In genomic region chr1:226187380-226187779, GRCh38 we compare ENCODE assay signal across 10 cellular contexts. TPM values are rescaled to one million over a fixed set of nuclear protein-coding genes. Genes with fewer than 3 reads are reported as not detected.
A peak's percentile ranks its signal among the peaks of the same experiment; 100 is the strongest.
DNase-seq lines count a peak whose midpoint lies in the region; ATAC-seq and TF ChIP-seq lines count a peak whose summit lies in the region.
"Had no signal": no experiment of that assay in that cellular context is flagged by ENCODE, and none has a peak within 500 bp of the region (broad histone marks: within the 10 kb centered on the region; RNA-seq: fewer than 3 reads in every experiment).

No MANE protein-coding gene starts in this region.

- H3K79me2 ChIP-seq in fibroblast of lung (ENCODE audit: control insufficient read depth, insufficient read depth, low read length), result peaks cover 46% of the 10 kb centered on the region

- no peaks in the 10 kb centered on the region for H3K36me3 ChIP-seq in RWPE2 (ENCODE audit: low read depth)
- H3K36me3 ChIP-seq in fibroblast of lung (ENCODE audit: control insufficient read depth, insufficient read depth, low read length), result peaks cover 2% of the 10 kb centered on the region
- no peaks in the 10 kb centered on the region for H3K36me3 ChIP-seq in sigmoid colon

- in situ Hi-C loops in GM13976 (cut with MboI; ENCODE audit: low sequenced_read_pairs, unreplicated experiment), result no loop called here

- no peak for TF ChIP-seq EP300 in sigmoid colon (IDR thresholded peaks at IDR 0.05)

- H3K27ac ChIP-seq in RWPE2 (ENCODE audit: poor library complexity, severe bottlenecking) (peak overlapping the region; percentile 63), fibroblast of lung (ENCODE audit: insufficient read depth, low read length) (peak overlapping the region; percentile 87), sigmoid colon (peak overlapping the region; percentile 87 to 98 (median 91))

- H3K27me3 ChIP-seq in RWPE2 (ENCODE audit: insufficient read depth, poor library complexity, severe bottlenecking) (no peaks in the 10 kb centered on the region), fibroblast of lung (ENCODE audit: control insufficient read depth, insufficient read depth, low read length) (no peaks in the 10 kb centered on the region), sigmoid colon (no peaks in the 10 kb centered on the region)

- peak overlapping the region; percentile 95 for H2AFZ ChIP-seq in fibroblast of lung (ENCODE audit: low read length)

- TF ChIP-seq CTCF in GM12864 (IDR thresholded peaks at IDR 0.05; ENCODE audit: low read depth, low read length, missing control alignments) (no peak), RWPE2 (IDR thresholded peaks at IDR 0.05; ENCODE audit: poor library complexity, severe bottlenecking) (no peak), fibroblast of lung (conservative IDR thresholded peaks at IDR 0.05 in 1 of 2, IDR thresholded peaks at IDR 0.05 in 1 of 2; ENCODE audit: low read depth in 1 of 2, low read length in 2 of 2) (no peak), sigmoid colon (IDR thresholded peaks at IDR 0.05) (no peak), GM13976 (IDR thresholded peaks at IDR 0.05; ENCODE audit: borderline replicate concordance, control extremely low read depth, extremely low read depth, insufficient read depth, missing control alignments) (no peak)

- H3K4me2 ChIP-seq in fibroblast of lung (ENCODE audit: extremely low read depth, insufficient read depth, low read length), result peak overlapping the region; percentile 92

- WGBS in sigmoid colon, 2 donors, result 91 to 93% methylated on average over 7 of the region's 7 CpGs

- H3K4me1 ChIP-seq in RWPE2 (ENCODE audit: insufficient read depth, poor library complexity, severe bottlenecking) (peaks cover 4% of the 10 kb centered on the region), fibroblast of lung (ENCODE audit: control insufficient read depth, extremely low read depth, insufficient read depth, low read length) (peaks cover 7% of the 10 kb centered on the region), sigmoid colon (peaks cover 0 to 38% (median 32%) of the 10 kb centered on the region in 4 donors)

- DNase-seq in GM12864 (ENCODE audit: low read depth) (no peak), RWPE2 (ENCODE audit: low spot score) (no peak), fibroblast of lung (ENCODE audit: low read depth in 2 of 2) (no peak), sigmoid colon (no peak), NCI-H345 treated with DMSO at 0.1 percent for 48 hours (lab: John Stamatoyannopoulos, UW; ENCODE audit: unreplicated experiment) (no peak), GM13976 (ENCODE audit: low spot score) (no peak), epidermal melanocyte (ENCODE audit: insufficient read length, low spot score) (no peak)
- DNase-seq: NCI-H1105 treated with DMSO at 0.1 percent for 48 hours had no signal

- TF ChIP-seq POLR2A in sigmoid colon (IDR thresholded peaks at IDR 0.05), result no peak

- H3K9me3 ChIP-seq in RWPE2 (ENCODE audit: severe bottlenecking) (no peaks in the 10 kb centered on the region), fibroblast of lung (ENCODE audit: control insufficient read depth, insufficient read depth, low read depth, low read length) (no peaks in the 10 kb centered on the region), sigmoid colon (no peaks in the 10 kb centered on the region)

- H3K9ac ChIP-seq in fibroblast of lung (ENCODE audit: insufficient read depth, low read length), result no peak overlapping the region

- ATAC-seq in RWPE2 (ENCODE audit: low read depth) (no peak), GM18870 (IDR thresholded peaks at IDR 0.05; ENCODE audit: unreplicated experiment) (no peak)

- H3K4me3 ChIP-seq in GM12864 (ENCODE audit: low read depth, low read length) (peak overlapping the region; percentile 93; the same call in 1 of the 2 replicates), RWPE2 (ENCODE audit: severe bottlenecking) (peak overlapping the region; percentile 93), fibroblast of lung (replicated peaks in 1 of 4; ENCODE audit: control extremely low read depth in 1 of 4, insufficient read depth in 1 of 4, low read depth in 3 of 4, low read length in 4 of 4) (peak overlapping the region; percentile 70 to 95 (median 82)), sigmoid colon (peak overlapping the region in 3 of 4 donors; percentile 72 to 97 (median 89))

- intact Hi-C loops in sigmoid colon (cut with DNase I), result loop anchor here (5.0 kb wide), 1 partner anchor 125 kb away; the partner anchor contains the start of gene H3-3A

- peaks cover 6% of the 10 kb centered on the region for H4K20me1 ChIP-seq in fibroblast of lung (ENCODE audit: control insufficient read depth, extremely low read depth, insufficient read depth, low read length)

RNA-seq across cellular contexts. Expression of gene ACBD3, which starts 0.8 kb away (rescaled TPM):
- total RNA-seq in fibroblast of lung, result 60.9 and 67.7 TPM in 2 replicates
- polyA plus RNA-seq in fibroblast of lung, result 62.3 and 85.0 TPM in 2 replicates
- polyA plus RNA-seq in fibroblast of lung (2012), result 41.9 and 57.4 TPM in 2 replicates
- 8.3 and 13.1 TPM in 2 replicates for polyA minus RNA-seq in fibroblast of lung (ENCODE audit: low replicate concordance)
- 10 to 100 TPM; 32.9 to 37.8 (median 33.9) TPM for total RNA-seq in sigmoid colon
- polyA plus RNA-seq in sigmoid colon, result 10 to 100 TPM; 23.7 to 29.4 (median 28.4) TPM

RNA-seq across cellular contexts. Expression of gene MIXL1, which starts 36.1 kb away (rescaled TPM):
- total RNA-seq in fibroblast of lung (not detected in 2 replicates), sigmoid colon (not detected)
- polyA plus RNA-seq in fibroblast of lung (0.07 and 0.08 TPM in 2 replicates), sigmoid colon (under 1 TPM in 1 of 3 donors, not detected in 2; 0.13 TPM)
- polyA plus RNA-seq in fibroblast of lung (2012), result 0.09 TPM in 1 of 2 replicates, not detected in the other
- polyA minus RNA-seq in fibroblast of lung (ENCODE audit: low replicate concordance), result not detected in 2 replicates
- total RNA-seq: mononuclear cell had no signal
